In genomic region chr5:41817625-41818301, GRCh38 we compare ENCODE assay signal across 19 cellular contexts.
"Had no signal": no experiment of that assay in that cellular context is flagged by ENCODE, and none has a peak within 500 bp of the region (broad histone marks: within the 10 kb centered on the region; RNA-seq: fewer than 3 reads in every experiment).

No MANE protein-coding gene starts in this region.

- H3K27me3 ChIP-seq: right atrium auricular region, testis, upper lobe of right lung had no signal

- H3K4me3 Mint-ChIP-seq: activated naive CD8-positive, alpha-beta T cell; effector memory CD8-positive, alpha-beta T cell; neural crest cell had no signal

- ATAC-seq: effector memory CD8-positive, alpha-beta T cell; upper lobe of right lung had no signal

- H3K4me1 Mint-ChIP-seq: neural crest cell had no signal

- H3K9me3 ChIP-seq: left ventricle myocardium inferior, prostate gland, right atrium auricular region, testis, upper lobe of right lung had no signal

- H3K27me3 Mint-ChIP-seq: activated naive CD8-positive, alpha-beta T cell; effector memory CD8-positive, alpha-beta T cell had no signal

- FAIRE-seq: bronchial epithelial cell had no signal

- DNase-seq: activated CD4-positive, alpha-beta T cell treated with anti-CD3 and anti-CD28 coated beads for 1 hour; activated CD4-positive, alpha-beta T cell treated with anti-CD3 and anti-CD28 coated beads, Interleukin-2, amount 50 U/mL, for 4 hours; activated gamma-delta T cell treated with Interleukin-2 at 50 U/mL for 16 hours; cerebellar nuclear complex; effector memory CD8-positive, alpha-beta T cell; left ventricle myocardium inferior; mammary epithelial cell; midbrain; stimulated activated CD4-positive, alpha-beta T cell treated with anti-CD3 and anti-CD28 coated beads, Interleukin-15, amount 100 ng/mL, for 24 hours; stimulated activated CD4-positive, alpha-beta T cell treated with anti-CD3 and anti-CD28 coated beads, Interleukin-2, amount 100 ng/mL, for 48 hours; testis; upper lobe of right lung; WERI-Rb-1 had no signal

- H3K27ac Mint-ChIP-seq: activated naive CD8-positive, alpha-beta T cell; effector memory CD8-positive, alpha-beta T cell had no signal

- H3K36me3 ChIP-seq: left ventricle myocardium inferior, prostate gland, right atrium auricular region, upper lobe of right lung, WERI-Rb-1 had no signal

- H3K4me1 ChIP-seq: left ventricle myocardium inferior, prostate gland, right atrium auricular region, testis, upper lobe of right lung had no signal

- H3K9me3 Mint-ChIP-seq: effector memory CD8-positive, alpha-beta T cell; neural crest cell had no signal

- H3K4me3 ChIP-seq: left ventricle myocardium inferior, prostate gland, right atrium auricular region, skin epidermis, testis, upper lobe of right lung had no signal

- H3K27ac ChIP-seq: left ventricle myocardium inferior, prostate gland, right atrium auricular region, skin epidermis, testis, upper lobe of right lung, WERI-Rb-1 had no signal
